12 cellular contexts compared by ENCODE assay signal in genomic region chr9:78325343-78325742, GRCh38. TPM values are rescaled to one million over a fixed set of nuclear protein-coding genes. Genes with fewer than 3 reads are reported as not detected.
DNase-seq lines count a peak whose midpoint lies in the region; ATAC-seq, FAIRE-seq and TF ChIP-seq lines count a peak whose summit lies in the region.
"Had no signal": no experiment of that assay in that cellular context is flagged by ENCODE, and none has a peak within 500 bp of the region (broad histone marks: within the 10 kb centered on the region; RNA-seq: fewer than 3 reads in every experiment).

No MANE protein-coding gene starts in this region.

- BruUV-seq in HepG2 (replicated peaks; lab: Mats Ljungman, UMichigan) (no TSS peak), K562 (replicated peaks; lab: Mats Ljungman, UMichigan) (no TSS peak)

- H3K9me3 ChIP-seq in right lobe of liver: no peaks in the 10 kb centered on the region
- H3K9me3 ChIP-seq in HepG2 (ENCODE audit: low read length): no peaks in the 10 kb centered on the region
- no peaks in the 10 kb centered on the region for H3K9me3 ChIP-seq in K562 (replicated peaks; ENCODE audit: control insufficient read depth, insufficient read depth, low read depth, low read length)
- H3K9me3 ChIP-seq in kidney (ENCODE audit: control insufficient read depth in 1 of 2, low read length in 2 of 2): no peaks in the 10 kb centered on the region
- H3K9me3 ChIP-seq: thoracic aorta had no signal

- H3K9ac ChIP-seq in HepG2 (ENCODE audit: insufficient read depth, low read depth, low read length) (no peak overlapping the region), K562 (ENCODE audit: insufficient read depth in 1 of 2, low read depth in 2 of 2, low read length in 2 of 2) (peak overlapping the region in 1 of 2 experiments; percentile 20; a peak in 1 of 4 replicates), kidney (ENCODE audit: low read length in 2 of 2) (no peak overlapping the region)

- intact Hi-C loops in right lobe of liver (cut with DNase I) (no loop called here), HepG2 (cut with micrococcal nuclease; ENCODE audit: unreplicated experiment) (loop anchor here (5.0 kb wide), 2 partner anchors 48 to 63 kb away; no protein-coding TSS in a partner anchor), K562 (cut with micrococcal nuclease) (no loop called here), kidney (cut with DNase I) (no loop called here)

- no peaks in the 10 kb centered on the region for H3K27me3 ChIP-seq in right lobe of liver
- no peaks in the 10 kb centered on the region for H3K27me3 ChIP-seq in HepG2 (ENCODE audit: control insufficient read depth in 1 of 2, insufficient read depth in 2 of 2, low read length in 2 of 2)
- H3K27me3 ChIP-seq in K562 (ENCODE audit: control insufficient read depth in 2 of 2, insufficient read depth in 2 of 2, low read length in 2 of 2): no peaks in the 10 kb centered on the region

- TF ChIP-seq POLR2A in right lobe of liver (IDR thresholded peaks at IDR 0.05) (no peak), HepG2 (IDR thresholded peaks at IDR 0.05; ENCODE audit: insufficient read depth in 1 of 2, low read depth in 2 of 2, low read length in 2 of 2) (no peak), K562 (conservative IDR thresholded peaks at IDR 0.05) (no peak)

- peaks cover 8% of the 10 kb centered on the region for H4K20me1 ChIP-seq in HepG2 (ENCODE audit: insufficient read depth, low read length)
- peaks cover 13% of the 10 kb centered on the region for H4K20me1 ChIP-seq in K562 (replicated peaks; ENCODE audit: control insufficient read depth, insufficient read depth, low read length)

- H3K9me1 ChIP-seq in K562 (ENCODE audit: control insufficient read depth, insufficient read depth, low read length): no peaks in the 10 kb centered on the region

- CTCF ChIA-PET in HepG2 (lab: Yijun Ruan, JAX; ENCODE audit: low intra/inter-chr PET ratio, low total read pairs): no interaction called here
- CTCF ChIA-PET in K562 (lab: Yijun Ruan, JAX; ENCODE audit: low intra/inter-chr PET ratio): interaction anchor here (0.7 kb wide), 1 partner anchor 950 kb away, joined by 5 read pairs; no protein-coding TSS in a partner anchor

- H3K27ac ChIP-seq in right lobe of liver (no peak overlapping the region), HepG2 (ENCODE audit: extremely low read length, insufficient read depth, low read length) (no peak overlapping the region), K562 (ENCODE audit: extremely low read depth, low read depth, low read length) (peak overlapping the region; percentile 60; the same call in 2 of the 3 replicates), kidney (ENCODE audit: low read depth in 2 of 2, low read length in 2 of 2) (peak overlapping the region; percentile 1 to 13)
- H3K27ac ChIP-seq: thoracic aorta had no signal

- H3K79me2 ChIP-seq in HepG2 (ENCODE audit: insufficient read depth, low read length) (peaks cover 5% of the 10 kb centered on the region), K562 (ENCODE audit: control insufficient read depth, insufficient read depth, low read length) (no peaks in the 10 kb centered on the region)

- no peak overlapping the region for H3K4me3 ChIP-seq in right lobe of liver
- no peak overlapping the region for H3K4me3 ChIP-seq in HepG2 (replicated peaks in 1 of 3; ENCODE audit: insufficient read depth in 1 of 3, low read depth in 2 of 3, low read length in 3 of 3)
- H3K4me3 ChIP-seq in K562: no peak overlapping the region
- H3K4me3 ChIP-seq in kidney (ENCODE audit: low read length in 2 of 2): no peak overlapping the region
- H3K4me3 ChIP-seq: thoracic aorta had no signal

- in situ Hi-C loops in HepG2 (cut with HindIII; ENCODE audit: extremely low pct_ligation_motif_present, low pct_unique_long_range_greater_than_20kb): no loop called here
- in situ Hi-C loops in K562 (cut with MboI): no loop called here

- TF ChIP-seq CTCF in right lobe of liver (IDR thresholded peaks at IDR 0.05): no peak
- no peak for TF ChIP-seq CTCF in HepG2 (CRISPR knock-in tag; IDR thresholded peaks at IDR 0.05)
- no peak for TF ChIP-seq CTCF in K562 (IDR thresholded peaks at IDR 0.05 in 2 of 3, conservative IDR thresholded peaks at IDR 0.05 in 1 of 3; ENCODE audit: insufficient read depth in 2 of 3, low read depth in 1 of 3, low read length in 3 of 3)
- TF ChIP-seq CTCF in kidney (IDR thresholded peaks at IDR 0.05; ENCODE audit: borderline replicate concordance, extremely low read depth, insufficient read depth): no peak

- DNase-seq in right lobe of liver (peak in 2 of 3 donors; percentile 31 to 59), HepG2 (ENCODE audit: low spot score) (no peak), K562 (ENCODE audit: extremely low read depth in 1 of 4, low spot score in 3 of 4) (peak; percentile 14 to 82 (median 44)), kidney (no peak), NCI-H2107 treated with DMSO at 0.1 percent for 48 hours (lab: John Stamatoyannopoulos, UW; ENCODE audit: unreplicated experiment) (no peak), SIG-M5 treated with dmso at 0.1 percent for 504 hours (lab: John Stamatoyannopoulos, UW; ENCODE audit: unreplicated experiment) (no peak)
- DNase-seq: activated naive CD4-positive, alpha-beta T cell treated with anti-CD3 and anti-CD28 coated beads for 36 hours; stimulated activated CD4-positive, alpha-beta T cell treated with anti-CD3 and anti-CD28 coated beads, Interleukin-12 subunit alpha, Interleukin-12 subunit beta, amount 100 ng/mL, for 4 hours; T-helper 2 cell had no signal

- no peak for TF ChIP-seq RAD21 in HepG2 (CRISPR knock-in tag; IDR thresholded peaks at IDR 0.05)
- no peak for TF ChIP-seq RAD21 in K562 (CRISPR knock-in tag; conservative IDR thresholded peaks at IDR 0.05 in 1 of 2, IDR thresholded peaks at IDR 0.05 in 1 of 2)

- FAIRE-seq in HepG2 (lab: Jason Lieb, UNC) (no peak), K562 (lab: Jason Lieb, UNC) (peak; percentile 92), kidney (lab: Jason Lieb, UNC) (no peak)

- H3K36me3 ChIP-seq in right lobe of liver (peaks cover 0 to 12% (median 4%) of the 10 kb centered on the region in 4 donors), HepG2 (replicated peaks in 1 of 2; ENCODE audit: control insufficient read depth in 1 of 2, insufficient read depth in 2 of 2, low read length in 2 of 2) (peaks cover 11 to 75% of the 10 kb centered on the region in 2 experiments), K562 (ENCODE audit: control insufficient read depth, insufficient read depth, low read length) (peaks cover 23% of the 10 kb centered on the region), kidney (ENCODE audit: control insufficient read depth in 1 of 2, insufficient read depth in 2 of 2, low read length in 2 of 2) (peaks cover 0 to 4% of the 10 kb centered on the region in 2 donors)
- H3K36me3 ChIP-seq: thoracic aorta had no signal

- peaks cover 0 to 10% (median under 1%) of the 10 kb centered on the region in 4 donors for H3K4me1 ChIP-seq in right lobe of liver
- H3K4me1 ChIP-seq in HepG2 (ENCODE audit: insufficient read depth, low read length): peaks cover 7% of the 10 kb centered on the region
- H3K4me1 ChIP-seq in K562 (replicated peaks in 1 of 2; ENCODE audit: control insufficient read depth in 2 of 2, insufficient read depth in 2 of 2, low read length in 2 of 2): peaks cover 0 to 15% of the 10 kb centered on the region in 2 experiments; a peak in 3 of 5 replicates
- peaks cover 4 to 19% of the 10 kb centered on the region in 2 donors for H3K4me1 ChIP-seq in kidney (ENCODE audit: control insufficient read depth in 1 of 2, insufficient read depth in 1 of 2, low read depth in 1 of 2, low read length in 2 of 2)

- TF ChIP-seq EP300 in HepG2 (IDR thresholded peaks at IDR 0.05; ENCODE audit: low read depth in 2 of 2, low read length in 2 of 2) (no peak), HepG2 (CRISPR knock-in tag; IDR thresholded peaks at IDR 0.05; ENCODE audit: borderline replicate concordance) (no peak), K562 (IDR thresholded peaks at IDR 0.05; ENCODE audit: low read length) (no peak)

- H2AFZ ChIP-seq in HepG2 (ENCODE audit: low read length) (no peak overlapping the region), K562 (ENCODE audit: low read depth, low read length) (0 out of 2 replicates have a peak overlapping the region, but pooled peaks have one; percentile 19)

- WGBS in right lobe of liver (ENCODE audit: insufficient coverage, low coverage, low lambda C conversion rate, missing lambda C conversion rate): 29% methylated on average over 6 of the region's 6 CpGs
- 96% methylated on average over 6 of the region's 6 CpGs for WGBS in HepG2 (ENCODE audit: low lambda C conversion rate)
- 11% methylated on average over 5 of the region's 6 CpGs for WGBS in K562 (ENCODE audit: insufficient coverage, low coverage, missing lambda C conversion rate)

- POLR2A ChIA-PET in HepG2 (lab: Yijun Ruan, JAX): interaction anchor here (1.0 to 1.5 kb wide), 3 partner anchors 11 to 28 kb away, joined by 3 to 9 read pairs (median 6); partner anchors contain the start of gene PSAT1
- POLR2A ChIA-PET in K562 (lab: Yijun Ruan, JAX): interaction anchor here (0.7 to 2.0 kb wide), 4 partner anchors 10 to 13 kb away, joined by 3 to 11 read pairs (median 6); no protein-coding TSS in a partner anchor

- ATAC-seq in right lobe of liver (peak; percentile 45 to 74 (median 62)), HepG2 (no peak; the same call in 2 of the 3 replicates), K562 (peak; percentile 76), HG03457 (IDR thresholded peaks at IDR 0.05; ENCODE audit: unreplicated experiment) (no peak), GM19328 (IDR thresholded peaks at IDR 0.05; ENCODE audit: unreplicated experiment) (no peak)

- no peak overlapping the region for H3K4me2 ChIP-seq in HepG2 (ENCODE audit: low read depth, low read length)
- peak overlapping the region; percentile 25; the same call in 1 of the 2 replicates for H3K4me2 ChIP-seq in K562 (ENCODE audit: insufficient read depth, low read length)

RNA-seq across cellular contexts. Expression of gene PSAT1, which starts 28.4 kb away (rescaled TPM):
- total RNA-seq in right lobe of liver (100 to 1,000 TPM in 2 of 6 experiments, 10 to 100 TPM in 4; 34.2 to 117 (median 89.3) TPM), HepG2 (2016; rRNA removed; fragmentation: Illumina TruSeq; extraction: Trizol) (135 and 262 TPM in 2 replicates), K562 (2014; rRNA removed) (57.3 and 57.7 TPM in 2 replicates), K562 (2014; rRNA removed; fragmentation: Illumina TruSeq; extraction: Trizol) (75.7 and 90.1 TPM in 2 replicates), K562 (2015; rRNA removed; fragmentation: Illumina TruSeq; extraction: Trizol) (24.9 and 29.7 TPM in 2 replicates), K562 (2021) (87.4 and 98.3 TPM in 2 replicates), kidney (22.4 TPM)
- total RNA-seq in HepG2 (2016; cell fraction: cytosol; rRNA removed; fragmentation: Illumina TruSeq; extraction: Trizol; ENCODE audit: low read depth): 16.9 and 17.4 TPM in 2 replicates
- total RNA-seq in HepG2 (2016; cell fraction: insoluble cytoplasmic fraction; rRNA removed; fragmentation: Illumina TruSeq; extraction: Trizol): 134 and 259 TPM in 2 replicates
- 55.1 and 59.2 TPM in 2 replicates for total RNA-seq in HepG2 (2016; cell fraction: membrane; rRNA removed; fragmentation: Illumina TruSeq; extraction: Trizol)
- total RNA-seq in HepG2 (2016; cell fraction: nucleus; rRNA removed; fragmentation: Illumina TruSeq; extraction: Trizol): 92.0 and 102 TPM in 2 replicates
- polyA plus RNA-seq in HepG2 (2011; rRNA removed) (197 and 229 TPM in 2 replicates), K562 (2011; rRNA removed) (64.9 and 81.1 TPM in 2 replicates), K562 (2014; fragmentation: Illumina TruSeq; extraction: Trizol) (112 and 123 TPM in 2 replicates), K562 (2014; fragmentation: Nextera tagmentation; extraction: Ambion mirVana) (100 to 1,000 TPM; 146 to 151 TPM), K562 (2014; rRNA removed) (104 and 105 TPM in 2 replicates), kidney (ENCODE audit: insufficient read depth, low read depth, low replicate concordance) (141 TPM)
- 174 and 239 TPM in 2 replicates for polyA plus RNA-seq in HepG2 (2011; cell fraction: cytosol; rRNA removed)
- polyA plus RNA-seq in HepG2 (2011; cell fraction: nucleus; rRNA removed): 53.5 and 69.1 TPM in 2 replicates
- polyA plus RNA-seq in HepG2 (2012): 252 and 381 TPM in 2 replicates
- 23.7 and 24.6 TPM in 2 replicates for polyA plus RNA-seq in HepG2 (2016; cell fraction: cytosol; fragmentation: Illumina TruSeq; extraction: Trizol; ENCODE audit: low read depth)
- 471 and 492 TPM in 2 replicates for polyA plus RNA-seq in HepG2 (2016; cell fraction: insoluble cytoplasmic fraction; fragmentation: Illumina TruSeq; extraction: Trizol; ENCODE audit: low read depth)
- 65.5 and 69.3 TPM in 2 replicates for polyA plus RNA-seq in HepG2 (2016; cell fraction: membrane; fragmentation: Illumina TruSeq; extraction: Trizol; ENCODE audit: low read depth)
- polyA plus RNA-seq in HepG2 (2016; cell fraction: nucleus; fragmentation: Illumina TruSeq; extraction: Trizol; ENCODE audit: insufficient read depth, low read depth): 163 TPM in 2 replicates
- 98.7 and 239 TPM in 2 replicates for polyA minus RNA-seq in HepG2 (2011; rRNA and poly(A)+ RNA removed; ENCODE audit: low replicate concordance)
- polyA minus RNA-seq in HepG2 (2011; cell fraction: cytosol; rRNA and poly(A)+ RNA removed): 170 and 192 TPM in 2 replicates
- 105 and 132 TPM in 2 replicates for polyA minus RNA-seq in HepG2 (2011; cell fraction: nucleus; rRNA and poly(A)+ RNA removed)
- 24.3 and 29.1 TPM in 2 replicates for total RNA-seq in K562 (2011; cell fraction: chromatin; rRNA removed; ENCODE audit: low replicate concordance)
- total RNA-seq in K562 (2011; cell fraction: nucleolus; rRNA removed): 15.0 and 19.3 TPM in 2 replicates
- 18.6 and 23.3 TPM in 2 replicates for total RNA-seq in K562 (2011; cell fraction: nucleoplasm; rRNA removed)
- 22.3 and 88.3 TPM in 2 replicates for polyA plus RNA-seq in K562 (2011; cell fraction: cytosol; rRNA removed)
- polyA plus RNA-seq in K562 (2011; cell fraction: nucleus; rRNA removed): 9.4 and 33.9 TPM in 2 replicates
- 40.6 and 245 TPM in 2 replicates for polyA plus RNA-seq in K562 (2012)
- 47.5 and 74.3 TPM in 2 replicates for polyA minus RNA-seq in K562 (2011; rRNA and poly(A)+ RNA removed)
- 23.9 and 39.2 TPM in 2 replicates for polyA minus RNA-seq in K562 (2011; cell fraction: cytosol; rRNA and poly(A)+ RNA removed)
- 7.4 and 19.3 TPM in 2 replicates for polyA minus RNA-seq in K562 (2011; cell fraction: nucleus; rRNA and poly(A)+ RNA removed)

Comparison
In these comparisons a context has a peak if more than half of its experiments do, and no peak if none do; other contexts are left out.
1. ATAC-seq: peak in right lobe of liver (4 of 4) and K562 (single experiment); none in HepG2 (single experiment), HG03457 (single experiment) and GM19328 (single experiment).
2. DNase-seq: peak in right lobe of liver (2 of 3) and K562 (4 of 4); none in HepG2 (single experiment), kidney (single experiment), NCI-H2107 treated with DMSO at 0.1 percent for 48 hours (single experiment) and SIG-M5 treated with dmso at 0.1 percent for 504 hours (single experiment).
3. H3K27ac ChIP-seq: peak in K562 (single experiment) and kidney (2 of 2); none in right lobe of liver (0 of 3) and HepG2 (single experiment).